7 cellular contexts compared by ENCODE assay signal in genomic region chr19:52694281-52694680, GRCh38. TPM values are rescaled to one million over a fixed set of nuclear protein-coding genes. Genes with fewer than 3 reads are reported as not detected.
DNase-seq lines count a peak whose midpoint lies in the region; ATAC-seq lines count a peak whose summit lies in the region.
"Not testable (repeated sequence)": the region's sequence is repeated elsewhere in the genome, so short reads cannot be mapped to it uniquely, and the experiment has no call there.

No MANE protein-coding gene starts in this region.

- H3K4me3 Mint-ChIP-seq in IgD-negative memory B cell, result peak overlapping the region in 1 of 4 donors; percentile 69
- not testable (repeated sequence) for H3K4me3 Mint-ChIP-seq in activated CD4-positive, alpha-beta T cell treated with anti-CD3 and anti-CD28 coated beads, Interleukin-2, amount 10 ng/mL, durations not matched to agents 7 days and 5 days
- H3K4me3 Mint-ChIP-seq in naive B cell, result peak overlapping the region in 1 of 8 donors; percentile 58

- H3K27ac Mint-ChIP-seq in IgD-negative memory B cell, result peak overlapping the region; percentile 10 to 59 (median 44)
- peak overlapping the region; percentile 33 for H3K27ac Mint-ChIP-seq in activated CD4-positive, alpha-beta T cell treated with anti-CD3 and anti-CD28 coated beads, Interleukin-2, amount 10 ng/mL, durations not matched to agents 7 days and 5 days
- peak overlapping the region in 3 of 6 donors; percentile 44 to 56 (median 47) for H3K27ac Mint-ChIP-seq in naive B cell

- CTCF ChIA-PET in activated CD4-positive, alpha-beta T cell treated with anti-CD3 and anti-CD28 coated beads, Interleukin-2, amount 10 ng/mL, durations not matched to agents 7 days and 5 days (lab: Charles Lee), result interaction anchor here (1.3 kb wide), 1 partner anchor 9 kb away, joined by 3 read pairs; no protein-coding TSS in a partner anchor

- H3K4me1 Mint-ChIP-seq in IgD-negative memory B cell, result peaks cover 10 to 24% (median 17%) of the 10 kb centered on the region in 3 donors
- peaks cover 22% of the 10 kb centered on the region for H3K4me1 Mint-ChIP-seq in activated CD4-positive, alpha-beta T cell treated with anti-CD3 and anti-CD28 coated beads, Interleukin-2, amount 10 ng/mL, durations not matched to agents 7 days and 5 days
- H3K4me1 Mint-ChIP-seq in naive B cell, result peaks cover 17 to 29% (median 29%) of the 10 kb centered on the region in 3 donors

- DNase-seq in CD1c-positive myeloid dendritic cell (ENCODE audit: extremely low spot score) (peak; percentile 8), NAMALWA (ENCODE audit: low spot score) (peak; percentile 27), RPMI8226 (peak; percentile 83), islet precursor cell (peak; percentile 94), naive B cell (peak; percentile 17)
- not testable (repeated sequence) for DNase-seq in activated CD4-positive, alpha-beta T cell treated with anti-CD3 and anti-CD28 coated beads, Interleukin-2, amount 10 ng/mL, durations not matched to agents 7 days and 5 days

- POLR2A ChIA-PET in activated CD4-positive, alpha-beta T cell treated with anti-CD3 and anti-CD28 coated beads, Interleukin-2, amount 10 ng/mL, durations not matched to agents 7 days and 5 days (lab: Charles Lee), result not testable (repeated sequence)

- ATAC-seq in naive B cell (ENCODE audit: low read depth in 2 of 2), result not testable (repeated sequence)

- H3K36me3 Mint-ChIP-seq in IgD-negative memory B cell, naive B cell: not testable (repeated sequence)
- peaks cover 20% of the 10 kb centered on the region for H3K36me3 Mint-ChIP-seq in activated CD4-positive, alpha-beta T cell treated with anti-CD3 and anti-CD28 coated beads, Interleukin-2, amount 10 ng/mL, durations not matched to agents 7 days and 5 days (ENCODE audit: low read depth)

- not testable (repeated sequence) for H3K9me3 Mint-ChIP-seq in IgD-negative memory B cell
- peaks cover 28% of the 10 kb centered on the region for H3K9me3 Mint-ChIP-seq in activated CD4-positive, alpha-beta T cell treated with anti-CD3 and anti-CD28 coated beads, Interleukin-2, amount 10 ng/mL, durations not matched to agents 7 days and 5 days
- H3K9me3 Mint-ChIP-seq in naive B cell, result peaks cover 0 to 28% (median 6%) of the 10 kb centered on the region in 7 donors

- not testable (repeated sequence) for H3K27me3 Mint-ChIP-seq in IgD-negative memory B cell; activated CD4-positive, alpha-beta T cell treated with anti-CD3 and anti-CD28 coated beads, Interleukin-2, amount 10 ng/mL, durations not matched to agents 7 days and 5 days; naive B cell

RNA-seq across cellular contexts. Expression of gene ZNF611, which starts 40.6 kb away (rescaled TPM):
- polyA plus RNA-seq in IgD-negative memory B cell (33.7 TPM), naive B cell (ENCODE audit: low read depth in 6 of 6) (10 to 100 TPM; 14.2 to 53.5 (median 35.9) TPM)
- total RNA-seq in activated CD4-positive, alpha-beta T cell treated with anti-CD3 and anti-CD28 coated beads, Interleukin-2, amount 10 ng/mL, durations not matched to agents 7 days and 5 days, result 10 to 100 TPM; 30.2 to 34.9 TPM

RNA-seq across cellular contexts. Expression of gene ZNF83, which starts 56.1 kb away (rescaled TPM):
- polyA plus RNA-seq in IgD-negative memory B cell, result 13.9 TPM
- total RNA-seq in activated CD4-positive, alpha-beta T cell treated with anti-CD3 and anti-CD28 coated beads, Interleukin-2, amount 10 ng/mL, durations not matched to agents 7 days and 5 days, result 10 to 100 TPM; 57.8 to 60.5 TPM
- 10 to 100 TPM in 5 of 6 donors, 1 to 10 TPM in 1; 6.7 to 31.5 (median 14.8) TPM for polyA plus RNA-seq in naive B cell (ENCODE audit: low read depth in 6 of 6)
